In the genomic region with DNA sequence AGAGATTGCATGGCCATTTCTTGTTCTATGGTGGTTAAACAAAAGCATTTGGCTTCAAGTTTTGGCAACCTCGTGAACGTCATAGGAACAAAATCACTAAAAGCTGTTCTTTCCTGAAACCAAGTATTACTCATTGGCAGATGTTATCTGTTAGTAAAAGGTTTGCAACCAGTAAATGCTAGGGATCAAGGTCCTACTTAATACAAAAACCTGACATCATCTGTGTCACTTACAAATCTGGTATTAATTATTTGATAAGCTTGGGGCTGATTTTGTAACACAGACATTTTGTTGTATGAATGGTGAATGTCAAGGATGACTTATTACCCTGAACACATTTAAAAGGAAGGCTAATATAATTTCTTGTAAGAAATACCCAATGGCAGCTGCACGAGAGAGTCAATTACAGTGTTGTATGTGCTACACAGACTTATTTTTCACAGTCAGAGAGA, we compare ENCODE assay signal across 16 cellular contexts.
DNase-seq lines count a peak whose midpoint lies in the region; ATAC-seq and TF ChIP-seq lines count a peak whose summit lies in the region.
"Had no signal": no experiment of that assay in that cellular context is flagged by ENCODE, and none has a peak within 500 bp of the region (broad histone marks: within the 10 kb centered on the region; RNA-seq: fewer than 3 reads in every experiment).

No MANE protein-coding gene starts in this region.

- H3K27ac Mint-ChIP-seq in WTC11, result no peak overlapping the region
- H3K27ac Mint-ChIP-seq: activated T-helper 1 cell treated with anti-CD3 and anti-CD28 coated beads, Interleukin-12 subunit alpha, Interleukin-12 subunit beta, Interleukin-2, Interleukin-4 antibody, amounts not matched to agents 30 ng/mL and 10 ng/mL and 1 ng/mL, durations not matched to agents 14 hours and 24 hours and 36 hours; nephron progenitor cell had no signal

- no peaks in the 10 kb centered on the region for H3K27me3 Mint-ChIP-seq in WTC11 (ENCODE audit: low read depth)

- H3K4me3 ChIP-seq in AG04449 (ENCODE audit: low read depth, low read length) (no peak overlapping the region), HFF-Myc (replicated peaks; ENCODE audit: low read depth, low read length) (no peak overlapping the region), choroid plexus epithelial cell (ENCODE audit: low read depth, low read length) (no peak overlapping the region)

- peaks cover 33% of the 10 kb centered on the region for H3K4me1 Mint-ChIP-seq in WTC11

- peaks cover 5% of the 10 kb centered on the region; the same call in 1 of the 2 replicates for H3K36me3 Mint-ChIP-seq in WTC11

- ATAC-seq in WTC11, result no peak
- no peak for ATAC-seq in HG03280 (IDR thresholded peaks at IDR 0.05; ENCODE audit: unreplicated experiment)
- ATAC-seq in GM21515 (IDR thresholded peaks at IDR 0.05; ENCODE audit: unreplicated experiment), result no peak
- ATAC-seq in GM21529 (IDR thresholded peaks at IDR 0.05; ENCODE audit: unreplicated experiment), result no peak

- peak; percentile 62 for DNase-seq in AG04449 (ENCODE audit: low read depth, low spot score)
- DNase-seq in HFF-Myc (ENCODE audit: extremely low read depth, low read depth), result peak; percentile 95
- DNase-seq in choroid plexus epithelial cell (ENCODE audit: low read depth), result peak; percentile 18
- peak; percentile 82 for DNase-seq in iris pigment epithelial cell (ENCODE audit: low read depth)
- no peak for DNase-seq in WTC11 (ENCODE audit: low spot score)
- DNase-seq: C1 segment of cervical spinal cord; GF-D8; KBM-7; NCI-H2081; nephron progenitor cell; stimulated activated CD4-positive, alpha-beta T cell treated with anti-CD3 and anti-CD28 coated beads, Interleukin-2, amount 100 ng/mL, for 24 hours; stimulated activated naive CD4-positive, alpha-beta T cell had no signal

- peaks cover 14% of the 10 kb centered on the region for H3K9me3 Mint-ChIP-seq in WTC11
- H3K9me3 Mint-ChIP-seq: activated T-helper 1 cell treated with anti-CD3 and anti-CD28 coated beads, Interleukin-12 subunit alpha, Interleukin-12 subunit beta, Interleukin-2, Interleukin-4 antibody, amounts not matched to agents 30 ng/mL and 10 ng/mL and 1 ng/mL, durations not matched to agents 14 hours and 24 hours and 36 hours had no signal

- TF ChIP-seq CTCF in AG04449 (IDR thresholded peaks at IDR 0.05; ENCODE audit: insufficient read depth, low read length, missing control alignments), result no peak
- no peak for TF ChIP-seq CTCF in HFF-Myc (IDR thresholded peaks at IDR 0.05; ENCODE audit: low read depth, low read length, missing control alignments)
- TF ChIP-seq CTCF in choroid plexus epithelial cell (conservative IDR thresholded peaks at IDR 0.05; ENCODE audit: low read depth, low read length), result no peak
- TF ChIP-seq CTCF in WTC11 (IDR thresholded peaks at IDR 0.05), result no peak

- CTCF ChIA-PET in AG04449 (lab: Yijun Ruan, JAX) (interaction anchor here (0.7 kb wide), 1 partner anchor 12 kb away, joined by 3 read pairs; no protein-coding TSS in a partner anchor), WTC11 (lab: Charles Lee) (no interaction called here)

- H3K4me3 Mint-ChIP-seq in WTC11, result no peak overlapping the region
- H3K4me3 Mint-ChIP-seq: activated T-helper 1 cell treated with anti-CD3 and anti-CD28 coated beads, Interleukin-12 subunit alpha, Interleukin-12 subunit beta, Interleukin-2, Interleukin-4 antibody, amounts not matched to agents 30 ng/mL and 10 ng/mL and 1 ng/mL, durations not matched to agents 14 hours and 24 hours and 36 hours; nephron progenitor cell had no signal

- POLR2A ChIA-PET in AG04449 (lab: Yijun Ruan, JAX), result no interaction called here
- POLR2A ChIA-PET in WTC11 (lab: Charles Lee), result no interaction called here

TF ChIP-seq in WTC11, 78 proteins besides CTCF, POLR2A, EP300 and RAD21 (continues in another document):
- TF ChIP-seq TP53 (CRISPR knock-in tag; IDR thresholded peaks at IDR 0.05) (no peak), MXD4 (CRISPR knock-in tag; IDR thresholded peaks at IDR 0.05; ENCODE audit: borderline replicate concordance) (no peak), ESRRA (CRISPR knock-in tag; IDR thresholded peaks at IDR 0.05; ENCODE audit: borderline replicate concordance) (no peak), ZNF416 (CRISPR knock-in tag; IDR thresholded peaks at IDR 0.05) (no peak), ERG (CRISPR knock-in tag; IDR thresholded peaks at IDR 0.05) (no peak), ZNF671 (CRISPR knock-in tag; IDR thresholded peaks at IDR 0.05) (no peak), HMGXB4 (CRISPR knock-in tag; IDR thresholded peaks at IDR 0.05) (no peak), JUN (CRISPR knock-in tag; IDR thresholded peaks at IDR 0.05) (no peak), ZNF317 (CRISPR knock-in tag; IDR thresholded peaks at IDR 0.05; ENCODE audit: borderline replicate concordance, low read depth) (no peak), AR (CRISPR knock-in tag; IDR thresholded peaks at IDR 0.05) (no peak), CREB1 (CRISPR knock-in tag; IDR thresholded peaks at IDR 0.05) (no peak), GRHL2 (CRISPR knock-in tag; IDR thresholded peaks at IDR 0.05; ENCODE audit: insufficient replicate concordance, severe bottlenecking) (no peak), NFYB (CRISPR knock-in tag; conservative IDR thresholded peaks at IDR 0.05; ENCODE audit: low read depth) (no peak)
- TF ChIP-seq, protein P1, sequence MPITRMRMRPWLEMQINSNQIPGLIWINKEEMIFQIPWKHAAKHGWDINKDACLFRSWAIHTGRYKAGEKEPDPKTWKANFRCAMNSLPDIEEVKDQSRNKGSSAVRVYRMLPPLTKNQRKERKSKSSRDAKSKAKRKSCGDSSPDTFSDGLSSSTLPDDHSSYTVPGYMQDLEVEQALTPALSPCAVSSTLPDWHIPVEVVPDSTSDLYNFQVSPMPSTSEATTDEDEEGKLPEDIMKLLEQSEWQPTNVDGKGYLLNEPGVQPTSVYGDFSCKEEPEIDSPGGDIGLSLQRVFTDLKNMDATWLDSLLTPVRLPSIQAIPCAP (CRISPR knock-in tag; IDR thresholded peaks at IDR 0.05), result no peak
- TF ChIP-seq, protein P2, sequence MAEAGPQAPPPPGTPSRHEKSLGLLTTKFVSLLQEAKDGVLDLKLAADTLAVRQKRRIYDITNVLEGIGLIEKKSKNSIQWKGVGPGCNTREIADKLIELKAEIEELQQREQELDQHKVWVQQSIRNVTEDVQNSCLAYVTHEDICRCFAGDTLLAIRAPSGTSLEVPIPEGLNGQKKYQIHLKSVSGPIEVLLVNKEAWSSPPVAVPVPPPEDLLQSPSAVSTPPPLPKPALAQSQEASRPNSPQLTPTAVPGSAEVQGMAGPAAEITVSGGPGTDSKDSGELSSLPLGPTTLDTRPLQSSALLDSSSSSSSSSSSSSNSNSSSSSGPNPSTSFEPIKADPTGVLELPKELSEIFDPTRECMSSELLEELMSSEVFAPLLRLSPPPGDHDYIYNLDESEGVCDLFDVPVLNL (CRISPR knock-in tag; IDR thresholded peaks at IDR 0.05; ENCODE audit: borderline replicate concordance, low read depth), result no peak
